In the genomic region with DNA sequence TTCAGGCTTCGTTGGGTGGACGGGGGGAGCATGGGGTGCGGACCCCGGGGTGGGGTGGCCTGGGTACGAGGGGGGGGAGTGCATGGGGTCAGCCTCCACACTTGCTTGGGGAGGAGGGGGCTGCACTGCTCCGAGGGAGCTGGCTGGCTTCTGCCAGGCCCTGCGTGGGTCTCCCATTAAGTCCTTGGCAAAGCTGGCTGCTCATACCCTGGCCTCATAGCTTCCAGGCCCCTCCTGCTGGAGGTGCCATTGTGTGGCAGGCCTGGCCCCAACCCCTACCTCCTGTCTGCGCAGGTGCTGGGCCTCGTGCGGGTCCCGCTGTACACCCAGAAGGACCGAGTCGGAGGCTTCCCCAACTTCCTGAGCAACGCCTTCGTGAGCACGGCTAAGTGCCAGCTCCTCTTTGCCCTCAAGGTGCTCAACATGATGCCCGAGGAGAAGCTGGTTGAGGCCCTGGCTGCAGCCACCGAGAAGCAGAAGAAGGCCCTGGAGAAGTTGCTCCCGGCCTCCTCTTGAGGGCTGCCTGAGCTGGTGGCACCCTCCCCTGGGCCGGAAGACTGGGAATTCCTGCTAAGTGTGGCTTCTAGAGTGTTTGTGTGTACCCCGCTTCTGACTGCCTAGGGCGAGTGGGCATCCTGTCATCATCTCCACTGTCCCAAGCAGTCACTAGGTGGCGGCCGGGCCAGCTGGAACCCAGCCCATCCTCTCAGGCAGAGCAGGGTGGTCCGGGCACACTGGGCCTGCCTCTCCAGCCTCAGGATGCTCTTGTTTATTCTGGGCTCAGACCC, we compare ENCODE assay signal across 8 cellular contexts. TPM values are rescaled to one million over a fixed set of nuclear protein-coding genes. Genes with fewer than 3 reads are reported as not detected.
DNase-seq lines count a peak whose midpoint lies in the region; ATAC-seq and TF ChIP-seq lines count a peak whose summit lies in the region.

No MANE protein-coding gene starts in this region.

- H3K27ac Mint-ChIP-seq in activated CD4-positive, alpha-beta memory T cell treated with anti-CD3 and anti-CD28 coated beads, Interleukin-2, amount 10 ng/mL, durations not matched to agents 7 days and 5 days = peak overlapping the region; percentile 67

- no peaks in the 10 kb centered on the region for H3K9me3 Mint-ChIP-seq in activated CD4-positive, alpha-beta memory T cell treated with anti-CD3 and anti-CD28 coated beads, Interleukin-2, amount 10 ng/mL, durations not matched to agents 7 days and 5 days

- peak overlapping the region; percentile 98 for H3K4me3 ChIP-seq in GM12875 (ENCODE audit: low read depth, low read length)
- peak overlapping the region; percentile 74 for H3K4me3 ChIP-seq in retinal pigment epithelial cell (ENCODE audit: low read length)

- intact Hi-C loops in Right ventricle myocardium inferior (cut with DNase I) = loop anchor here (10.0 kb wide), 1 partner anchor 260 kb away; the partner anchor contains the start of gene SEC14L5

- POLR2A ChIA-PET in activated CD4-positive, alpha-beta memory T cell treated with anti-CD3 and anti-CD28 coated beads, Interleukin-2, amount 10 ng/mL, durations not matched to agents 7 days and 5 days (lab: Charles Lee) = interaction anchor here (1.0 to 3.0 kb wide), 14 partner anchors 12 to 156 kb away, joined by 3 to 20 read pairs (median 5); partner anchors contain the start of genes ANKS3, CDIP1, DNAAF8 and MGRN1

- H3K4me3 Mint-ChIP-seq in activated CD4-positive, alpha-beta memory T cell treated with anti-CD3 and anti-CD28 coated beads, Interleukin-2, amount 10 ng/mL, durations not matched to agents 7 days and 5 days = peak overlapping the region; percentile 71

- peaks cover 25% of the 10 kb centered on the region for H3K4me1 Mint-ChIP-seq in activated CD4-positive, alpha-beta memory T cell treated with anti-CD3 and anti-CD28 coated beads, Interleukin-2, amount 10 ng/mL, durations not matched to agents 7 days and 5 days

- peaks cover 10% of the 10 kb centered on the region for H3K36me3 Mint-ChIP-seq in activated CD4-positive, alpha-beta memory T cell treated with anti-CD3 and anti-CD28 coated beads, Interleukin-2, amount 10 ng/mL, durations not matched to agents 7 days and 5 days (ENCODE audit: low read depth)

- no peak for DNase-seq in activated CD4-positive, alpha-beta memory T cell treated with anti-CD3 and anti-CD28 coated beads, Interleukin-2, amount 10 ng/mL, durations not matched to agents 7 days and 5 days
- DNase-seq in Right ventricle myocardium inferior (ENCODE audit: missing footprints) (peak; percentile 71), retinal pigment epithelial cell (ENCODE audit: low read depth) (no peak), NCI-H69 (lab: John Stamatoyannopoulos, UW) (no peak), NAMALWA (ENCODE audit: low spot score) (no peak)
- no peak for DNase-seq in activated CD4-positive, alpha-beta T cell treated with anti-CD3 and anti-CD28 coated beads for 1 hour
- no peak for DNase-seq in activated CD4-positive, alpha-beta T cell treated with anti-CD3 and anti-CD28 coated beads, Interleukin-2, amount 50 U/mL, for 4 hours

- no peak for ATAC-seq in Right ventricle myocardium inferior

- CTCF ChIA-PET in activated CD4-positive, alpha-beta memory T cell treated with anti-CD3 and anti-CD28 coated beads, Interleukin-2, amount 10 ng/mL, durations not matched to agents 7 days and 5 days (lab: Charles Lee) = interaction anchor here (0.5 to 1.5 kb wide), 3 partner anchors 12 to 218 kb away, joined by 3 to 4 read pairs (median 3); no protein-coding TSS in a partner anchor

- TF ChIP-seq CTCF in GM12875 (IDR thresholded peaks at IDR 0.05; ENCODE audit: borderline replicate concordance, insufficient read depth, low read depth, low read length) (no peak), retinal pigment epithelial cell (conservative IDR thresholded peaks at IDR 0.05; ENCODE audit: low read depth, low read length) (no peak)

- no peaks in the 10 kb centered on the region for H3K27me3 Mint-ChIP-seq in activated CD4-positive, alpha-beta memory T cell treated with anti-CD3 and anti-CD28 coated beads, Interleukin-2, amount 10 ng/mL, durations not matched to agents 7 days and 5 days

RNA-seq across cellular contexts. Expression of gene NUDT16L1, which starts 1.5 kb away (rescaled TPM):
- total RNA-seq in activated CD4-positive, alpha-beta memory T cell treated with anti-CD3 and anti-CD28 coated beads, Interleukin-2, amount 10 ng/mL, durations not matched to agents 7 days and 5 days = 10 to 100 TPM; 24.2 to 25.5 TPM
- total RNA-seq in Right ventricle myocardium inferior = 52.3 TPM

RNA-seq across cellular contexts. Expression of gene ANKS3, which starts 39.2 kb away (rescaled TPM):
- 10 to 100 TPM in 1 of 2 experiments, 1 to 10 TPM in 1; 10.0 to 10.2 TPM for total RNA-seq in activated CD4-positive, alpha-beta memory T cell treated with anti-CD3 and anti-CD28 coated beads, Interleukin-2, amount 10 ng/mL, durations not matched to agents 7 days and 5 days
- total RNA-seq in Right ventricle myocardium inferior = 9.1 TPM

RNA-seq across cellular contexts. Expression of gene DNAAF8, which starts 39.5 kb away (rescaled TPM):
- total RNA-seq in activated CD4-positive, alpha-beta memory T cell treated with anti-CD3 and anti-CD28 coated beads, Interleukin-2, amount 10 ng/mL, durations not matched to agents 7 days and 5 days = not detected
- 1.5 TPM for total RNA-seq in Right ventricle myocardium inferior
